ENCODE assay signal across 8 cellular contexts in genomic region chr2:149068996-149069888, GRCh38. TPM values are rescaled to one million over a fixed set of nuclear protein-coding genes. Genes with fewer than 3 reads are reported as not detected.
DNase-seq lines count a peak whose midpoint lies in the region; ATAC-seq and TF ChIP-seq lines count a peak whose summit lies in the region.

No MANE protein-coding gene starts in this region.

- CTCF ChIA-PET in activated CD4-positive, alpha-beta T cell treated with anti-CD3 and anti-CD28 coated beads, Interleukin-2, amount 10 ng/mL, durations not matched to agents 7 days and 5 days (lab: Charles Lee) = interaction anchor here (0.6 to 1.9 kb wide), 4 partner anchors 9 to 350 kb away, joined by 3 to 11 read pairs (median 4); no protein-coding TSS in a partner anchor

- H3K4me1 Mint-ChIP-seq in activated CD4-positive, alpha-beta T cell treated with anti-CD3 and anti-CD28 coated beads, Interleukin-2, amount 10 ng/mL, durations not matched to agents 7 days and 5 days = peaks cover 20% of the 10 kb centered on the region

- peak overlapping the region; percentile 28 for H3K27ac Mint-ChIP-seq in activated CD4-positive, alpha-beta T cell treated with anti-CD3 and anti-CD28 coated beads, Interleukin-2, amount 10 ng/mL, durations not matched to agents 7 days and 5 days

- H3K4me3 ChIP-seq in mucosa of descending colon = no peak overlapping the region
- H3K4me3 ChIP-seq in esophagus squamous epithelium = no peak overlapping the region

- H3K36me3 ChIP-seq in mucosa of descending colon (ENCODE audit: low read depth) (no peaks in the 10 kb centered on the region), esophagus squamous epithelium (no peaks in the 10 kb centered on the region)

- DNase-seq in AG08396 (ENCODE audit: low spot score) = peak; percentile 25
- DNase-seq in HT-29 (ENCODE audit: low spot score) = peak; percentile 52
- DNase-seq in activated CD4-positive, alpha-beta T cell treated with anti-CD3 and anti-CD28 coated beads, Interleukin-2, amount 10 ng/mL, durations not matched to agents 7 days and 5 days = peak; percentile 46
- DNase-seq in left cardiac atrium = no peak
- no peak for DNase-seq in NCI-H774 (lab: John Stamatoyannopoulos, UW)
- DNase-seq in mucosa of descending colon = no peak
- DNase-seq in esophagus squamous epithelium (lab: John Stamatoyannopoulos, UW) = no peak

- no peaks in the 10 kb centered on the region for H3K9me3 Mint-ChIP-seq in activated CD4-positive, alpha-beta T cell treated with anti-CD3 and anti-CD28 coated beads, Interleukin-2, amount 10 ng/mL, durations not matched to agents 7 days and 5 days

- no peaks in the 10 kb centered on the region for H3K27me3 ChIP-seq in esophagus squamous epithelium

- no peak for TF ChIP-seq CTCF in mucosa of descending colon (IDR thresholded peaks at IDR 0.05)
- TF ChIP-seq CTCF in esophagus squamous epithelium (IDR thresholded peaks at IDR 0.05) = no peak

- intact Hi-C loops in left cardiac atrium (cut with DNase I) (no loop called here), mucosa of descending colon (cut with DNase I, micrococcal nuclease) (no loop called here), esophagus squamous epithelium (cut with DNase I) (no loop called here)

- H3K27me3 Mint-ChIP-seq in activated CD4-positive, alpha-beta T cell treated with anti-CD3 and anti-CD28 coated beads, Interleukin-2, amount 10 ng/mL, durations not matched to agents 7 days and 5 days = peaks cover 9% of the 10 kb centered on the region

- POLR2A ChIA-PET in activated CD4-positive, alpha-beta T cell treated with anti-CD3 and anti-CD28 coated beads, Interleukin-2, amount 10 ng/mL, durations not matched to agents 7 days and 5 days (lab: Charles Lee) = interaction anchor here (0.6 kb wide), 1 partner anchor 1575 kb away, joined by 4 read pairs; no protein-coding TSS in a partner anchor

- TF ChIP-seq POLR2A in esophagus squamous epithelium (IDR thresholded peaks at IDR 0.05) = no peak

- H3K9me3 ChIP-seq in mucosa of descending colon (no peaks in the 10 kb centered on the region), esophagus squamous epithelium (no peaks in the 10 kb centered on the region)

- no peak overlapping the region for H3K4me3 Mint-ChIP-seq in activated CD4-positive, alpha-beta T cell treated with anti-CD3 and anti-CD28 coated beads, Interleukin-2, amount 10 ng/mL, durations not matched to agents 7 days and 5 days

- H3K4me1 ChIP-seq in mucosa of descending colon (ENCODE audit: low read depth) = peaks cover 9% of the 10 kb centered on the region
- H3K4me1 ChIP-seq in esophagus squamous epithelium = peaks cover 0 to 41% (median 0%) of the 10 kb centered on the region in 3 donors

- peak overlapping the region in 2 of 4 donors; percentile 4 to 21 for H3K27ac ChIP-seq in esophagus squamous epithelium

- 26 to 35% methylated on average over 5 of the region's 5 CpGs for WGBS in esophagus squamous epithelium, 2 donors

- ATAC-seq in left cardiac atrium (peak; percentile 33 to 83), mucosa of descending colon (no peak), HG03097 (IDR thresholded peaks at IDR 0.05; ENCODE audit: low FRiP score, unreplicated experiment) (no peak)

- H3K36me3 Mint-ChIP-seq in activated CD4-positive, alpha-beta T cell treated with anti-CD3 and anti-CD28 coated beads, Interleukin-2, amount 10 ng/mL, durations not matched to agents 7 days and 5 days (ENCODE audit: low read depth) = no peaks in the 10 kb centered on the region

RNA-seq across cellular contexts. Expression of gene LYPD6B, which starts 30.7 kb away (rescaled TPM):
- total RNA-seq in HT-29 (2014; rRNA removed; shearing (Covaris generic)) = 2.1 and 3.1 TPM in 2 replicates
- total RNA-seq in activated CD4-positive, alpha-beta T cell treated with anti-CD3 and anti-CD28 coated beads, Interleukin-2, amount 10 ng/mL, durations not matched to agents 7 days and 5 days = not detected
- not detected for total RNA-seq in left cardiac atrium
- 1 to 10 TPM in 2 of 3 donors, under 1 TPM in 1; 0.28 to 1.7 (median 1.1) TPM for total RNA-seq in mucosa of descending colon
- total RNA-seq in esophagus squamous epithelium = 1 to 10 TPM; 3.1 to 9.2 (median 7.6) TPM

Comparison
In these comparisons a context has a peak if more than half of its experiments do, and no peak if none do; other contexts are left out.
1. DNase-seq: peak in AG08396 (single experiment), HT-29 (single experiment) and activated CD4-positive, alpha-beta T cell treated with anti-CD3 and anti-CD28 coated beads, Interleukin-2, amount 10 ng/mL, durations not matched to agents 7 days and 5 days (single experiment); none in left cardiac atrium (single experiment), NCI-H774 (single experiment), mucosa of descending colon (0 of 3) and esophagus squamous epithelium (single experiment).
2. ATAC-seq: peak in left cardiac atrium (2 of 2); none in mucosa of descending colon (single experiment) and HG03097 (single experiment).